17 cellular contexts compared by ENCODE assay signal in genomic region chr6:1761472-1761871, GRCh38.
DNase-seq lines count a peak whose midpoint lies in the region; ATAC-seq and TF ChIP-seq lines count a peak whose summit lies in the region.
"Had no signal": no experiment of that assay in that cellular context is flagged by ENCODE, and none has a peak within 500 bp of the region (broad histone marks: within the 10 kb centered on the region; RNA-seq: fewer than 3 reads in every experiment).

No MANE protein-coding gene starts in this region.

- in situ Hi-C loops in HAP-1 (cut with MboI; ENCODE audit: low sequenced_read_pairs), result no loop called here

- H3K9me3 Mint-ChIP-seq in nephron, result no peaks in the 10 kb centered on the region
- no peaks in the 10 kb centered on the region for H3K9me3 Mint-ChIP-seq in activated CD4-positive, alpha-beta T cell treated with anti-CD3 and anti-CD28 coated beads, Interleukin-2, amount 10 ng/mL, durations not matched to agents 24 days and 14 days

- no peaks in the 10 kb centered on the region for H3K36me3 ChIP-seq in HAP-1 (replicated peaks)
- H3K36me3 ChIP-seq in upper lobe of right lung, result no peaks in the 10 kb centered on the region
- H3K36me3 ChIP-seq: gastrocnemius medialis, sigmoid colon had no signal

- peaks cover 52% of the 10 kb centered on the region for H3K4me1 Mint-ChIP-seq in nephron
- H3K4me1 Mint-ChIP-seq in activated CD4-positive, alpha-beta T cell treated with anti-CD3 and anti-CD28 coated beads, Interleukin-2, amount 10 ng/mL, durations not matched to agents 24 days and 14 days, result no peaks in the 10 kb centered on the region

- H3K9me3 ChIP-seq in HAP-1 (no peaks in the 10 kb centered on the region), upper lobe of right lung (no peaks in the 10 kb centered on the region)
- H3K9me3 ChIP-seq: gastrocnemius medialis, sigmoid colon had no signal

- peak overlapping the region; percentile 38 to 83 (median 66) for H3K27ac Mint-ChIP-seq in nephron
- H3K27ac Mint-ChIP-seq in activated CD4-positive, alpha-beta T cell treated with anti-CD3 and anti-CD28 coated beads, Interleukin-2, amount 10 ng/mL, durations not matched to agents 24 days and 14 days, result no peak overlapping the region

- no peak overlapping the region for H3K4me3 Mint-ChIP-seq in nephron
- H3K4me3 Mint-ChIP-seq in activated CD4-positive, alpha-beta T cell treated with anti-CD3 and anti-CD28 coated beads, Interleukin-2, amount 10 ng/mL, durations not matched to agents 24 days and 14 days, result no peak overlapping the region

- intact Hi-C loops in activated CD4-positive, alpha-beta T cell treated with anti-CD3 and anti-CD28 coated beads, Interleukin-2, amount 10 ng/mL, durations not matched to agents 24 days and 14 days (cut with micrococcal nuclease), result no loop called here
- intact Hi-C loops in upper lobe of right lung (cut with DNase I), result no loop called here

- ATAC-seq in SK-N-SH treated with all-trans-retinoic acid at 6 μM for 48 hours, result no peak
- ATAC-seq in upper lobe of right lung, result no peak
- ATAC-seq: gastrocnemius medialis, left cardiac atrium had no signal

- H3K4me1 ChIP-seq in HAP-1 (peaks cover 17% of the 10 kb centered on the region), upper lobe of right lung (no peaks in the 10 kb centered on the region)
- H3K4me1 ChIP-seq: sigmoid colon had no signal

- no peak for TF ChIP-seq CTCF in nephron (IDR thresholded peaks at IDR 0.05; ENCODE audit: unreplicated experiment in 3 of 3)
- no peak for TF ChIP-seq CTCF in upper lobe of right lung (IDR thresholded peaks at IDR 0.05)

- H3K36me3 Mint-ChIP-seq in nephron (ENCODE audit: low read depth), result no peaks in the 10 kb centered on the region
- no peaks in the 10 kb centered on the region for H3K36me3 Mint-ChIP-seq in activated CD4-positive, alpha-beta T cell treated with anti-CD3 and anti-CD28 coated beads, Interleukin-2, amount 10 ng/mL, durations not matched to agents 24 days and 14 days (ENCODE audit: low read depth)

- DNase-seq in HAP-1 (ENCODE audit: low spot score in 2 of 2), result peak; percentile 31 to 88
- peak; percentile 21 for DNase-seq in NCI-H146 (lab: John Stamatoyannopoulos, UW)
- peak; percentile 31 for DNase-seq in RPMI7951 (ENCODE audit: low read depth)
- DNase-seq in activated CD4-positive, alpha-beta T cell treated with anti-CD3 and anti-CD28 coated beads, Interleukin-2, amount 10 ng/mL, durations not matched to agents 24 days and 14 days, result no peak
- no peak for DNase-seq in upper lobe of right lung
- DNase-seq: activated CD4-positive, alpha-beta T cell treated with anti-CD3 and anti-CD28 coated beads for 48 hours; activated naive CD4-positive, alpha-beta T cell; gastrocnemius medialis; GF-D8; KBM-7; left cardiac atrium; NCI-H1694; NCI-H774; sigmoid colon; stimulated activated CD4-positive, alpha-beta T cell treated with anti-CD3 and anti-CD28 coated beads, Interleukin-1b, Interleukin-23, amount 100 ng/mL, for 48 hours had no signal

- H3K27me3 ChIP-seq in HAP-1 (ENCODE audit: low read depth) (no peaks in the 10 kb centered on the region), upper lobe of right lung (no peaks in the 10 kb centered on the region)
- H3K27me3 ChIP-seq: gastrocnemius medialis, sigmoid colon had no signal

- H3K4me3 ChIP-seq in HAP-1, result no peak overlapping the region
- H3K4me3 ChIP-seq in upper lobe of right lung, result no peak overlapping the region
- H3K4me3 ChIP-seq: gastrocnemius medialis, sigmoid colon had no signal

- peaks cover 21% of the 10 kb centered on the region for H3K27me3 Mint-ChIP-seq in nephron (ENCODE audit: low read depth)
- H3K27me3 Mint-ChIP-seq in activated CD4-positive, alpha-beta T cell treated with anti-CD3 and anti-CD28 coated beads, Interleukin-2, amount 10 ng/mL, durations not matched to agents 24 days and 14 days, result no peaks in the 10 kb centered on the region

- H3K27ac ChIP-seq in upper lobe of right lung, result no peak overlapping the region
- H3K27ac ChIP-seq: gastrocnemius medialis, sigmoid colon had no signal

TF ChIP-seq in SK-N-SH treated with all-trans-retinoic acid at 6 μM for 48 hours, 23 proteins besides CTCF, POLR2A, EP300 and RAD21:
- TF ChIP-seq ZNF565 (CRISPR knock-in tag; conservative IDR thresholded peaks at IDR 0.05; ENCODE audit: low read depth), result no peak
- no peak for TF ChIP-seq ZFP30 (CRISPR knock-in tag; IDR thresholded peaks at IDR 0.05)
- no peak for TF ChIP-seq GLIS3 (CRISPR knock-in tag; IDR thresholded peaks at IDR 0.05)
- TF ChIP-seq CSRNP3 (CRISPR knock-in tag; IDR thresholded peaks at IDR 0.05), result no peak
- TF ChIP-seq ARNTL (CRISPR knock-in tag; IDR thresholded peaks at IDR 0.05; ENCODE audit: borderline replicate concordance, low read depth), result no peak
- TF ChIP-seq ISL1 (CRISPR knock-in tag; IDR thresholded peaks at IDR 0.05), result no peak
- TF ChIP-seq ESRRG (CRISPR knock-in tag; IDR thresholded peaks at IDR 0.05), result no peak
- no peak for TF ChIP-seq ZNF70 (CRISPR knock-in tag; IDR thresholded peaks at IDR 0.05)
- TF ChIP-seq RARB (CRISPR knock-in tag; IDR thresholded peaks at IDR 0.05), result no peak
- no peak for TF ChIP-seq TOX (CRISPR knock-in tag; IDR thresholded peaks at IDR 0.05; ENCODE audit: borderline replicate concordance)
- TF ChIP-seq ZNF8 (CRISPR knock-in tag; IDR thresholded peaks at IDR 0.05), result no peak
- no peak for TF ChIP-seq TCF4 (CRISPR knock-in tag; IDR thresholded peaks at IDR 0.05; ENCODE audit: borderline replicate concordance)
- no peak for TF ChIP-seq OSR1 (CRISPR knock-in tag; IDR thresholded peaks at IDR 0.05)
- no peak for TF ChIP-seq CREB5 (CRISPR knock-in tag; IDR thresholded peaks at IDR 0.05; ENCODE audit: low read depth)
- no peak for TF ChIP-seq SNAI2 (CRISPR knock-in tag; IDR thresholded peaks at IDR 0.05)
- TF ChIP-seq BACH2 (CRISPR knock-in tag; IDR thresholded peaks at IDR 0.05; ENCODE audit: borderline replicate concordance), result no peak
- TF ChIP-seq PATZ1 (CRISPR knock-in tag; IDR thresholded peaks at IDR 0.05; ENCODE audit: borderline replicate concordance), result no peak
- TF ChIP-seq ZC3H10 (CRISPR knock-in tag; IDR thresholded peaks at IDR 0.05), result no peak

Comparison
In these comparisons a context has a peak if more than half of its experiments do, and no peak if none do; other contexts are left out.
1. DNase-seq: peak in HAP-1 (2 of 2), NCI-H146 (single experiment) and RPMI7951 (single experiment); none in activated CD4-positive, alpha-beta T cell treated with anti-CD3 and anti-CD28 coated beads, Interleukin-2, amount 10 ng/mL, durations not matched to agents 24 days and 14 days (single experiment) and upper lobe of right lung (single experiment).